ENCODE assay signal across 30 cellular contexts in genomic region chr10:74814792-74815191, GRCh38.
"Had no signal": no experiment of that assay in that cellular context is flagged by ENCODE, and none has a peak within 500 bp of the region (broad histone marks: within the 10 kb centered on the region; RNA-seq: fewer than 3 reads in every experiment).

No MANE protein-coding gene starts in this region.

- H3K27me3 Mint-ChIP-seq: activated CD4-positive, alpha-beta memory T cell treated with anti-CD3 and anti-CD28 coated beads for 36 hours; activated CD4-positive, alpha-beta T cell treated with anti-CD3 and anti-CD28 coated beads for 36 hours; activated CD4-positive, alpha-beta T cell treated with anti-CD3 and anti-CD28 coated beads, Interleukin-2, amount 10 ng/mL, durations not matched to agents 24 days and 14 days; activated naive CD4-positive, alpha-beta T cell treated with anti-CD3 and anti-CD28 coated beads, Interleukin-2, amount 10 ng/mL, durations not matched to agents 7 days and 5 days; activated naive CD8-positive, alpha-beta T cell treated with anti-CD3 and anti-CD28 coated beads, Interleukin-2, amount 10 ng/mL, durations not matched to agents 7 days and 5 days; activated T-cell treated with anti-CD3 and anti-CD28 coated beads, Interleukin-2, amount 50 U/mL, for 24 hours; brain; central memory CD8-positive, alpha-beta T cell; dendritic cell treated with granulocyte-macrophage colony-stimulating factor and Interleukin-4, amounts not matched to agents 40 ng/mL and 50 ng/mL, for 4 days; T-helper 17 cell had no signal

- H3K9me3 ChIP-seq: ascending aorta, breast epithelium had no signal

- H3K9me3 Mint-ChIP-seq: activated CD4-positive, alpha-beta T cell treated with anti-CD3 and anti-CD28 coated beads, Interleukin-2, amount 10 ng/mL, durations not matched to agents 24 days and 14 days had no signal

- H3K4me1 ChIP-seq: ascending aorta, breast epithelium had no signal

- H3K4me3 ChIP-seq: ascending aorta, breast epithelium, cardiac muscle cell, coronary artery, dorsolateral prefrontal cortex had no signal

- H3K4me1 Mint-ChIP-seq: activated CD4-positive, alpha-beta T cell treated with anti-CD3 and anti-CD28 coated beads, Interleukin-2, amount 10 ng/mL, durations not matched to agents 24 days and 14 days; central memory CD8-positive, alpha-beta T cell; endodermal cell; T-helper 17 cell had no signal

- H3K4me3 Mint-ChIP-seq: activated CD4-positive, alpha-beta memory T cell treated with anti-CD3 and anti-CD28 coated beads for 36 hours; activated CD4-positive, alpha-beta T cell treated with anti-CD3 and anti-CD28 coated beads for 36 hours; activated CD4-positive, alpha-beta T cell treated with anti-CD3 and anti-CD28 coated beads, Interleukin-2, amount 10 ng/mL, durations not matched to agents 24 days and 14 days; activated naive CD4-positive, alpha-beta T cell treated with anti-CD3 and anti-CD28 coated beads, Interleukin-2, amount 10 ng/mL, durations not matched to agents 7 days and 5 days; activated naive CD8-positive, alpha-beta T cell treated with anti-CD3 and anti-CD28 coated beads, Interleukin-2, amount 10 ng/mL, durations not matched to agents 7 days and 5 days; activated T-cell treated with anti-CD3 and anti-CD28 coated beads, Interleukin-2, amount 50 U/mL, for 24 hours; activated T-cell treated with anti-CD3 and anti-CD28 coated beads, Interleukin-2, amount 50 U/mL, for 72 hours; central memory CD8-positive, alpha-beta T cell; dendritic cell treated with granulocyte-macrophage colony-stimulating factor and Interleukin-4, amounts not matched to agents 40 ng/mL and 50 ng/mL, for 4 days; endodermal cell; T-helper 17 cell; T-helper 2 cell treated with Interferon-gamma antibody and Interleukin-4, amounts not matched to agents 5 μg/mL and 100 μg/mL, for 36 hours had no signal

- H3K27ac Mint-ChIP-seq: activated CD4-positive, alpha-beta memory T cell treated with anti-CD3 and anti-CD28 coated beads for 36 hours; activated CD4-positive, alpha-beta T cell treated with anti-CD3 and anti-CD28 coated beads for 36 hours; activated CD4-positive, alpha-beta T cell treated with anti-CD3 and anti-CD28 coated beads, Interleukin-2, amount 10 ng/mL, durations not matched to agents 24 days and 14 days; activated naive CD4-positive, alpha-beta T cell treated with anti-CD3 and anti-CD28 coated beads, Interleukin-2, amount 10 ng/mL, durations not matched to agents 7 days and 5 days; activated naive CD4-positive, alpha-beta T cell treated with anti-CD3 and anti-CD28 coated beads, Interleukin-2, amount 50 U/mL, for 72 hours; activated naive CD8-positive, alpha-beta T cell treated with anti-CD3 and anti-CD28 coated beads, Interleukin-2, amount 10 ng/mL, durations not matched to agents 7 days and 5 days; activated T-cell treated with anti-CD3 and anti-CD28 coated beads, Interleukin-2, amount 50 U/mL, for 24 hours; activated T-cell treated with anti-CD3 and anti-CD28 coated beads, Interleukin-2, amount 50 U/mL, for 72 hours; dendritic cell treated with granulocyte-macrophage colony-stimulating factor and Interleukin-4, amounts not matched to agents 40 ng/mL and 50 ng/mL, for 4 days; endodermal cell; T-helper 17 cell; T-helper 2 cell treated with Interferon-gamma antibody and Interleukin-4, amounts not matched to agents 5 μg/mL and 100 μg/mL, for 36 hours had no signal

- DNase-seq: activated CD4-positive, alpha-beta memory T cell treated with anti-CD3 and anti-CD28 coated beads for 36 hours; activated CD4-positive, alpha-beta T cell treated with anti-CD3 and anti-CD28 coated beads for 36 hours; activated CD4-positive, alpha-beta T cell treated with anti-CD3 and anti-CD28 coated beads, Interleukin-2, amount 10 ng/mL, durations not matched to agents 24 days and 14 days; activated CD4-positive, CD25-positive, alpha-beta regulatory T cell; activated CD4-positive, CD25-positive, alpha-beta regulatory T cell treated with anti-CD3 and anti-CD28 coated beads, Interleukin-2, amount 50 U/mL, for 72 hours; activated CD8-positive, alpha-beta memory T cell treated with anti-CD3 and anti-CD28 coated beads, Interleukin-2, amount 50 U/mL, for 48 hours; activated gamma-delta T cell; activated naive CD4-positive, alpha-beta T cell; activated naive CD4-positive, alpha-beta T cell treated with anti-CD3 and anti-CD28 coated beads, Interleukin-2, amount 10 ng/mL, durations not matched to agents 7 days and 5 days; activated naive CD8-positive, alpha-beta T cell treated with anti-CD3 and anti-CD28 coated beads, Interleukin-2, amount 10 ng/mL, durations not matched to agents 7 days and 5 days; activated T-cell treated with anti-CD3 and anti-CD28 coated beads for 4 hours; activated T-cell treated with anti-CD3 and anti-CD28 coated beads, Interleukin-2, amount 50 U/mL, for 24 hours; activated T-cell treated with anti-CD3 and anti-CD28 coated beads, Interleukin-2, amount 50 U/mL, for 72 hours; dorsolateral prefrontal cortex; effector memory CD4-positive, alpha-beta T cell; foreskin fibroblast; T-helper 1 cell; T-helper 17 cell; T1000 had no signal

- ATAC-seq: activated CD4-positive, alpha-beta T cell treated with anti-CD3 and anti-CD28 coated beads for 36 hours; activated naive CD4-positive, alpha-beta T cell treated with anti-CD3 and anti-CD28 coated beads, Interleukin-2, amount 50 U/mL, for 72 hours; activated T-cell treated with anti-CD3 and anti-CD28 coated beads, Interleukin-2, amount 50 U/mL, for 72 hours; esophagus mucosa; T-helper 17 cell had no signal

- H3K27me3 ChIP-seq: ascending aorta, breast epithelium, dorsolateral prefrontal cortex had no signal

- H3K27ac ChIP-seq: ascending aorta, breast epithelium, cardiac muscle cell, coronary artery, dorsolateral prefrontal cortex had no signal

- H3K36me3 ChIP-seq: ascending aorta, breast epithelium, cardiac muscle cell had no signal
